8 cellular contexts compared by ENCODE assay signal in the genomic region with DNA sequence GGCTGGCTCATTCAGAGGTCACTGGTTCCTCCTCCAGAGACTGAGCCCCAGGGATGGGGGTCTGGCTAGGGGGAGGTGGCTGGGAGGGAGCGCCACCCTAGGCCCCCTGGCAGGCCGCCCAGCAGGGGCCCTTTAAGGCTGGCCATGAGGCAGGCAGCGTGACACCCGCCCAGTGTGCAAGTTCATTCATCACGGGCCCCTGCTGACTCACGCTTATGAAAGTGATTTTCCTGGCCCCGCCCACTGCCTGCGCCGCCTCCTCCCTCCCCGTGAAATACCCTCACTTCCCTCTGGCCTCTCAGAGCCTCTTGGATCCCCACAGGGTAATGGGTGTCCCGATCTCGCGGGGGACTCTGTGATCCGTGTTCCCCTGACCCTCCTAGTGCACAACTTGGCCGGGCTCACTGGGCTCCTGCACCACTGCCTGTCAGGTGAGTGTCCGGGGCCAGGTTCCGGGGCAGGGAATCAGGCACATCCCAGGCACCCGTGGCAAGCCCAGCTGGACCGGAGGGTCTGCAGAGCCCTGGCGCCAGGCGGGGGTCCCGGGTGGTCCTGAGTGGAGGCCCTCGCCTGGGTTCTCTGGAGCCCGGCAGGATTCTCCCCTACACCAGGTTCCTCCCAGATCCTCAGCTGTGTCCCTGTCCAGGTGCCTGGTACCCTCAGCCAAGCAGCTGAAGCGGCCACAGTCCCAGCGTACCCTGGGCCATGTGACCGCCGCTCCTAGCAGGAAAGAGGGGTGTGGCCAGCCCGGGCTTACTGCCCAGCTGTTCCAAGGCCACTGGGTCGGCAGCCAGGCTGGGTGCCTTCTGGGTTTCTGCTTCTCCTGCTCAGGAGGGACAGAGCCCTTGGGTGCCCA.
DNase-seq lines count a peak whose midpoint lies in the region; ATAC-seq and TF ChIP-seq lines count a peak whose summit lies in the region.

A gene with protein sequence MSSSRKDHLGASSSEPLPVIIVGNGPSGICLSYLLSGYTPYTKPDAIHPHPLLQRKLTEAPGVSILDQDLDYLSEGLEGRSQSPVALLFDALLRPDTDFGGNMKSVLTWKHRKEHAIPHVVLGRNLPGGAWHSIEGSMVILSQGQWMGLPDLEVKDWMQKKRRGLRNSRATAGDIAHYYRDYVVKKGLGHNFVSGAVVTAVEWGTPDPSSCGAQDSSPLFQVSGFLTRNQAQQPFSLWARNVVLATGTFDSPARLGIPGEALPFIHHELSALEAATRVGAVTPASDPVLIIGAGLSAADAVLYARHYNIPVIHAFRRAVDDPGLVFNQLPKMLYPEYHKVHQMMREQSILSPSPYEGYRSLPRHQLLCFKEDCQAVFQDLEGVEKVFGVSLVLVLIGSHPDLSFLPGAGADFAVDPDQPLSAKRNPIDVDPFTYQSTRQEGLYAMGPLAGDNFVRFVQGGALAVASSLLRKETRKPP (plus strand): TSS at position 301 of the 856 bp plus-strand sequence. CDS start 4,432 bp downstream, outside the sequence.

- DNase-seq in NOMO-1 treated with DMSO at 0.1 percent for 48 hours (lab: John Stamatoyannopoulos, UW; ENCODE audit: unreplicated experiment) = peak; percentile 87
- DNase-seq in activated CD8-positive, alpha-beta memory T cell treated with anti-CD3 and anti-CD28 coated beads, Interleukin-2, amount 50 U/mL, for 24 hours (ENCODE audit: extremely low read depth) = peak; percentile 67
- DNase-seq in epidermal melanocyte (ENCODE audit: insufficient read length, low spot score) = peak; percentile 82
- peak; percentile 58 for DNase-seq in middle frontal gyrus (ENCODE audit: extremely low spot score, low spot score)
- peak; percentile 72 to 81 for DNase-seq in stimulated activated CD8-positive, alpha-beta memory T cell treated with anti-CD3 and anti-CD28 coated beads, Interleukin-2, amount 100 ng/mL, for 48 hours (ENCODE audit: low read depth in 2 of 2)

- no peak for TF ChIP-seq CTCF in C4-2B (conservative IDR thresholded peaks at IDR 0.05)

- ATAC-seq in GM19395 (IDR thresholded peaks at IDR 0.05; ENCODE audit: unreplicated experiment) (peak; percentile 89), HG03558 (IDR thresholded peaks at IDR 0.05; ENCODE audit: extremely low read depth, unreplicated experiment) (peak; percentile 73)

- H3K27ac ChIP-seq in C4-2B = peak within 1 kb of the TSS; percentile 78

Comparison
In these comparisons a context has a peak if more than half of its experiments do, and no peak if none do; other contexts are left out.
1. Peak in every context shown above with its lines: DNase-seq, ATAC-seq and H3K27ac ChIP-seq.